Comparison of ENCODE assay signal across 8 cellular contexts in genomic region chr1:39196244-39197215, GRCh38. TPM values are rescaled to one million over a fixed set of nuclear protein-coding genes. Genes with fewer than 3 reads are reported as not detected.
DNase-seq lines count a peak whose midpoint lies in the region; ATAC-seq, FAIRE-seq and TF ChIP-seq lines count a peak whose summit lies in the region.

No MANE protein-coding gene starts in this region.

- CTCF ChIA-PET in WTC11 (lab: Charles Lee): interaction anchor here (0.6 to 1.8 kb wide), 2 partner anchors 64 to 67 kb away, joined by 3 to 4 read pairs; no protein-coding TSS in a partner anchor

- no peaks in the 10 kb centered on the region for H3K27me3 Mint-ChIP-seq in WTC11 (ENCODE audit: low read depth)

- TF ChIP-seq POLR2A in GM12892 (IDR thresholded peaks at IDR 0.05; ENCODE audit: low read depth, low read length): no peak

- H3K27ac Mint-ChIP-seq in WTC11: 0 out of 2 replicates have a peak overlapping the region, but pooled peaks have one; percentile 49

- DNase-seq in GM12892 (ENCODE audit: insufficient read length) (peak; percentile 43), WTC11 (ENCODE audit: low spot score) (no peak), NCI-H345 treated with DMSO at 0.1 percent for 48 hours (lab: John Stamatoyannopoulos, UW; ENCODE audit: unreplicated experiment) (no peak)
- DNase-seq in Jurkat, Clone E6-1 (ENCODE audit: low read depth, low spot score): peak; percentile 97
- DNase-seq in effector CD4-positive, alpha-beta T cell: peak; percentile 64
- DNase-seq in stimulated activated CD4-positive, alpha-beta T cell treated with anti-CD3 and anti-CD28 coated beads, Interleukin-2, amount 100 ng/mL, for 24 hours: peak; percentile 54 to 67

- POLR2A ChIA-PET in WTC11 (lab: Charles Lee): no interaction called here

- no peaks in the 10 kb centered on the region for H3K9me3 Mint-ChIP-seq in WTC11

- H3K4me3 ChIP-seq in Jurkat, Clone E6-1 (ENCODE audit: low read length): peak overlapping the region; percentile 41

- ATAC-seq in WTC11 (no peak), HG02588 (IDR thresholded peaks at IDR 0.05; ENCODE audit: unreplicated experiment) (no peak), HG02678 (IDR thresholded peaks at IDR 0.05; ENCODE audit: unreplicated experiment) (no peak)

- peaks cover 46% of the 10 kb centered on the region for H3K4me1 Mint-ChIP-seq in WTC11

- no peak for TF ChIP-seq CTCF in WTC11 (IDR thresholded peaks at IDR 0.05)

- H3K4me3 Mint-ChIP-seq in WTC11: no peak overlapping the region

- H3K36me3 Mint-ChIP-seq in WTC11: no peaks in the 10 kb centered on the region

- FAIRE-seq in GM12892 (lab: Jason Lieb, UNC): no peak

TF ChIP-seq in WTC11, 78 proteins besides CTCF, POLR2A, EP300 and RAD21:
- TF ChIP-seq JAZF1 (CRISPR knock-in tag; IDR thresholded peaks at IDR 0.05) (no peak), E2F5 (CRISPR knock-in tag; IDR thresholded peaks at IDR 0.05) (no peak), PRRX2 (CRISPR knock-in tag; IDR thresholded peaks at IDR 0.05) (no peak), NR1H2 (CRISPR knock-in tag; IDR thresholded peaks at IDR 0.05) (no peak)
- TF ChIP-seq, protein P1, sequence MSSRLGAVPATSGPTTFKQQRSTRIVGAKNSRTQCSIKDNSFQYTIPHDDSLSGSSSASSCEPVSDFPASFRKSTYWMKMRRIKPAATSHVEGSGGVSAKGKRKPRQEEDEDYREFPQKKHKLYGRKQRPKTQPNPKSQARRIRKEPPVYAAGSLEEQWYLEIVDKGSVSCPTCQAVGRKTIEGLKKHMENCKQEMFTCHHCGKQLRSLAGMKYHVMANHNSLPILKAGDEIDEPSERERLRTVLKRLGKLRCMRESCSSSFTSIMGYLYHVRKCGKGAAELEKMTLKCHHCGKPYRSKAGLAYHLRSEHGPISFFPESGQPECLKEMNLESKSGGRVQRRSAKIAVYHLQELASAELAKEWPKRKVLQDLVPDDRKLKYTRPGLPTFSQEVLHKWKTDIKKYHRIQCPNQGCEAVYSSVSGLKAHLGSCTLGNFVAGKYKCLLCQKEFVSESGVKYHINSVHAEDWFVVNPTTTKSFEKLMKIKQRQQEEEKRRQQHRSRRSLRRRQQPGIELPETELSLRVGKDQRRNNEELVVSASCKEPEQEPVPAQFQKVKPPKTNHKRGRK (CRISPR knock-in tag; IDR thresholded peaks at IDR 0.05; ENCODE audit: borderline replicate concordance): no peak
TF ChIP-seq in WTC11: peak in this region for 0.

RNA-seq across cellular contexts. Expression of gene MACF1, which starts 8.0 kb away (rescaled TPM):
- 93.7 TPM for polyA plus RNA-seq in GM12892 (2012; ENCODE audit: missing spikeins)
- 244 TPM for polyA plus RNA-seq in Jurkat, Clone E6-1 (2012; ENCODE audit: insufficient read depth, insufficient read length)
- 214 to 327 TPM (median 222 TPM) in 3 replicates for total RNA-seq in WTC11 (2021)

Comparison
In these comparisons a context has a peak if more than half of its experiments do, and no peak if none do; other contexts are left out.
1. DNase-seq: peak in GM12892 (single experiment), Jurkat, Clone E6-1 (single experiment), effector CD4-positive, alpha-beta T cell (single experiment) and stimulated activated CD4-positive, alpha-beta T cell treated with anti-CD3 and anti-CD28 coated beads, Interleukin-2, amount 100 ng/mL, for 24 hours (2 of 2); none in WTC11 (single experiment) and NCI-H345 treated with DMSO at 0.1 percent for 48 hours (single experiment).